ENCODE assay signal across 25 cellular contexts in the genomic region with DNA sequence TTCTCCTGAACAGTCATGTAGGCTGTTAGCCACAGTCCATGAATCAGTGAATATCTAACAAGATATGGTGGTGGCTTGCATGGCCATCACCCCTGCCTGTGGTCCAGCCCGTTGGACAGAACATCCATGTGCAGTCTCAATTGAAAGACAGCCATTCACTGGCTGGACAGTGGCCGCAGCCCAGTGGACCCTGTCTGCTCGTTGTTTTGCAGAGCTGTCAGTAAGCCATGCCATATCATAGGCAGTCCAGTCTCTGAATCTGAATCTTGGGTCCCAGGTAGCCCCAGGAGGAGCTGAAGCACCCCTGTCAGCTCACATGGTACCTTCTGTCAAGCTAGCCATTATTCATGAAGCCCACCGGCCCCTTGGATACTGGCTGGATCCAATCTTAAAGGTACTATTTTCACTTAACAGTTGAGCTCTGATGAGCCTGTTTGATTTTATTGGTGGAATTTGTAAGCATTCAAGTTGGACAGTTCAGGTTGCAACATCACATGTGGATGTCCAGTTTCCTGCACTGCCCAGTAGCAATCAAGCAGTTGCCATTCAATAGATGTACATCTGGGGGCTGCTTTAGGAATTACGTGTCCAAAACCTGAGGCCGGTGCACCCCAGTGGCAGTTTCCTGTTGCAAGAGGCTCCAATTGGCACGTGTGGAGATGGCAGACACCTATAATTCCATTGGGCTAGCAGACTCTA.
"Had no signal": no experiment of that assay in that cellular context is flagged by ENCODE, and none has a peak within 500 bp of the region (broad histone marks: within the 10 kb centered on the region; RNA-seq: fewer than 3 reads in every experiment).

No MANE protein-coding gene starts in this region.

- H3K27ac ChIP-seq: brain microvascular endothelial cell, esophagus squamous epithelium, gastroesophageal sphincter, heart right ventricle had no signal

- DNase-seq: activated CD4-positive, alpha-beta memory T cell treated with anti-CD3 and anti-CD28 coated beads, Interleukin-2, amount 10 ng/mL, durations not matched to agents 7 days and 5 days; activated CD4-positive, alpha-beta T cell treated with anti-CD3 and anti-CD28 coated beads for 1 hour; activated CD4-positive, alpha-beta T cell treated with anti-CD3 and anti-CD28 coated beads for 4 hours; activated CD4-positive, alpha-beta T cell treated with anti-CD3 and anti-CD28 coated beads, Interleukin-2, amount 10 ng/mL, durations not matched to agents 7 days and 5 days; activated CD4-positive, alpha-beta T cell treated with anti-CD3 and anti-CD28 coated beads, Interleukin-2, amount 50 U/mL, for 4 hours; activated CD8-positive, alpha-beta memory T cell treated with anti-CD3 and anti-CD28 coated beads, Interleukin-2, amount 50 U/mL, for 48 hours; activated gamma-delta T cell; activated naive CD4-positive, alpha-beta T cell; activated naive CD4-positive, alpha-beta T cell treated with anti-CD3 and anti-CD28 coated beads, Interleukin-2, amount 10 ng/mL, durations not matched to agents 7 days and 5 days; activated naive CD8-positive, alpha-beta T cell treated with anti-CD3 and anti-CD28 coated beads, Interleukin-2, amount 10 ng/mL, durations not matched to agents 7 days and 5 days; activated T-cell treated with anti-CD3 and anti-CD28 coated beads for 4 hours; activated T-cell treated with anti-CD3 and anti-CD28 coated beads, Interleukin-2, amount 50 U/mL, for 24 hours; activated T-cell treated with anti-CD3 and anti-CD28 coated beads, Interleukin-2, amount 50 U/mL, for 72 hours; brain microvascular endothelial cell; cortex of kidney; dermis blood vessel endothelial cell; effector CD4-positive, alpha-beta T cell; effector memory CD8-positive, alpha-beta T cell; erythroblast; esophagus squamous epithelium; foreskin melanocyte; heart right ventricle; T-helper 2 cell had no signal

- H3K4me3 ChIP-seq: ascending aorta, esophagus squamous epithelium, gastroesophageal sphincter, heart right ventricle had no signal

- H3K9me3 ChIP-seq: ascending aorta, esophagus squamous epithelium, gastroesophageal sphincter, heart right ventricle had no signal

- H3K36me3 ChIP-seq: ascending aorta, brain microvascular endothelial cell, esophagus squamous epithelium, heart right ventricle had no signal

- H3K27me3 ChIP-seq: ascending aorta, brain microvascular endothelial cell, esophagus squamous epithelium, gastroesophageal sphincter, heart right ventricle had no signal
